Comparison of ENCODE assay signal across 1 cellular context in genomic region chr7:66920769-66921395, GRCh38.
A peak's percentile ranks its signal among the peaks of the same experiment; 100 is the strongest.
TF ChIP-seq lines count a peak whose summit lies in the region.

Gene TMEM248, plus strand, starts transcription at chr7:66921225. Its CDS starts 20,641 bp downstream, at chr7:66941866.

TF ChIP-seq in HepG2, 621 proteins besides CTCF, POLR2A, EP300 and RAD21 (continued from another document and continues in another):
- 0 out of 2 replicates have a peak, but pooled peaks have one; percentile 41 for TF ChIP-seq ELK4 (CRISPR knock-in tag; IDR thresholded peaks at IDR 0.05; ENCODE audit: borderline replicate concordance)
- no peak for TF ChIP-seq ZNF720 (CRISPR knock-in tag; IDR thresholded peaks at IDR 0.05)
- peak; percentile 96 for TF ChIP-seq SPEN (CRISPR knock-in tag; IDR thresholded peaks at IDR 0.05; ENCODE audit: low read depth)
- TF ChIP-seq ZFP37 (CRISPR knock-in tag; IDR thresholded peaks at IDR 0.05; ENCODE audit: borderline replicate concordance) = no peak
- TF ChIP-seq HOXA9 (CRISPR knock-in tag; IDR thresholded peaks at IDR 0.05; ENCODE audit: borderline replicate concordance) = peak; percentile 89
- TF ChIP-seq ZBTB33 (CRISPR knock-in tag; IDR thresholded peaks at IDR 0.05) = peak; percentile 48; the same call in 1 of the 2 replicates
- no peak for TF ChIP-seq ZBTB1 (CRISPR knock-in tag; IDR thresholded peaks at IDR 0.05; ENCODE audit: borderline replicate concordance)
- peak; percentile 92 for TF ChIP-seq ZNF607 (CRISPR knock-in tag; IDR thresholded peaks at IDR 0.05; ENCODE audit: borderline replicate concordance)
- peak; percentile 70; the same call in 1 of the 2 replicates for TF ChIP-seq DR1 (CRISPR knock-in tag; IDR thresholded peaks at IDR 0.05)
- peak; percentile 69; the same call in 1 of the 2 replicates for TF ChIP-seq IKZF5 (CRISPR knock-in tag; IDR thresholded peaks at IDR 0.05)
- 0 out of 2 replicates have a peak, but pooled peaks have one; percentile 71 for TF ChIP-seq ZBTB3 (CRISPR knock-in tag; IDR thresholded peaks at IDR 0.05; ENCODE audit: borderline replicate concordance, low read depth)
- TF ChIP-seq PCBP1 (IDR thresholded peaks at IDR 0.05; ENCODE audit: borderline replicate concordance, low read depth, low read length) = no peak
- no peak for TF ChIP-seq ZEB1 (IDR thresholded peaks at IDR 0.05; ENCODE audit: insufficient replicate concordance, low read depth)
- no peak for TF ChIP-seq TOE1 (CRISPR knock-in tag; IDR thresholded peaks at IDR 0.05)
- TF ChIP-seq GLMP (CRISPR knock-in tag; IDR thresholded peaks at IDR 0.05; ENCODE audit: borderline replicate concordance) = no peak
- peak; percentile 77; the same call in 1 of the 2 replicates for TF ChIP-seq FOXP4 (CRISPR knock-in tag; IDR thresholded peaks at IDR 0.05)
- no peak for TF ChIP-seq CREB3 (CRISPR knock-in tag; IDR thresholded peaks at IDR 0.05)
- TF ChIP-seq HNF4G (IDR thresholded peaks at IDR 0.05; ENCODE audit: borderline replicate concordance, low read depth, low read length) = no peak
- TF ChIP-seq HNF4G (CRISPR knock-in tag; IDR thresholded peaks at IDR 0.05; ENCODE audit: borderline replicate concordance, low read depth) = peak; percentile 34; the same call in 1 of the 2 replicates
- TF ChIP-seq U2AF2 (IDR thresholded peaks at IDR 0.05; ENCODE audit: low read depth, low read length) = no peak
- peak; percentile 66; the same call in 1 of the 2 replicates for TF ChIP-seq FUBP1 (CRISPR knock-in tag; IDR thresholded peaks at IDR 0.05; ENCODE audit: borderline replicate concordance)
- TF ChIP-seq ZNF3 (CRISPR knock-in tag; IDR thresholded peaks at IDR 0.05) = no peak
- no peak for TF ChIP-seq NFYB (CRISPR knock-in tag; IDR thresholded peaks at IDR 0.05)
- TF ChIP-seq GMEB1 (CRISPR knock-in tag; IDR thresholded peaks at IDR 0.05; ENCODE audit: borderline replicate concordance) = peak; percentile 99
- peak; percentile 75; the same call in 1 of the 2 replicates for TF ChIP-seq ZNF343 (CRISPR knock-in tag; IDR thresholded peaks at IDR 0.05)
- TF ChIP-seq SUZ12 (IDR thresholded peaks at IDR 0.05; ENCODE audit: low read depth, low read length) = no peak
- 0 out of 2 replicates have a peak, but pooled peaks have one; percentile 54 for TF ChIP-seq ZNF34 (CRISPR knock-in tag; IDR thresholded peaks at IDR 0.05; ENCODE audit: borderline replicate concordance)
- 0 out of 2 replicates have a peak, but pooled peaks have one; percentile 47 for TF ChIP-seq ZNF136 (CRISPR knock-in tag; IDR thresholded peaks at IDR 0.05; ENCODE audit: low read depth)
- no peak for TF ChIP-seq CENPBD1 (CRISPR knock-in tag; IDR thresholded peaks at IDR 0.05; ENCODE audit: borderline replicate concordance, low read depth)
- no peak; the same call in 1 of the 2 replicates for TF ChIP-seq MAFF (IDR thresholded peaks at IDR 0.05; ENCODE audit: low read depth, low read length)
- peak; percentile 71 for TF ChIP-seq ZBTB20 (CRISPR knock-in tag; IDR thresholded peaks at IDR 0.05; ENCODE audit: borderline replicate concordance, low read depth)
- no peak for TF ChIP-seq XBP1 (CRISPR knock-in tag; IDR thresholded peaks at IDR 0.05)
- peak; percentile 96 for TF ChIP-seq CHCHD3 (CRISPR knock-in tag; IDR thresholded peaks at IDR 0.05)
- peak; percentile 71 for TF ChIP-seq SKI (IDR thresholded peaks at IDR 0.05; ENCODE audit: partially characterized antibody)
- TF ChIP-seq HMGXB3 (CRISPR knock-in tag; IDR thresholded peaks at IDR 0.05; ENCODE audit: borderline replicate concordance) = peak; percentile 60; the same call in 1 of the 2 replicates
- TF ChIP-seq PLSCR1 (CRISPR knock-in tag; IDR thresholded peaks at IDR 0.05; ENCODE audit: borderline replicate concordance) = no peak
- 0 out of 2 replicates have a peak, but pooled peaks have one; percentile 48 for TF ChIP-seq GZF1 (CRISPR knock-in tag; IDR thresholded peaks at IDR 0.05)
- TF ChIP-seq ZNF83 (CRISPR knock-in tag; IDR thresholded peaks at IDR 0.05; ENCODE audit: borderline replicate concordance) = peak; percentile 92; the same call in 1 of the 2 replicates
- TF ChIP-seq ZMYM3 (CRISPR knock-in tag; IDR thresholded peaks at IDR 0.05) = peak; percentile 97
- no peak for TF ChIP-seq ATF5 (CRISPR knock-in tag; IDR thresholded peaks at IDR 0.05; ENCODE audit: low read depth)
